20 cellular contexts compared by ENCODE assay signal in the genomic region with DNA sequence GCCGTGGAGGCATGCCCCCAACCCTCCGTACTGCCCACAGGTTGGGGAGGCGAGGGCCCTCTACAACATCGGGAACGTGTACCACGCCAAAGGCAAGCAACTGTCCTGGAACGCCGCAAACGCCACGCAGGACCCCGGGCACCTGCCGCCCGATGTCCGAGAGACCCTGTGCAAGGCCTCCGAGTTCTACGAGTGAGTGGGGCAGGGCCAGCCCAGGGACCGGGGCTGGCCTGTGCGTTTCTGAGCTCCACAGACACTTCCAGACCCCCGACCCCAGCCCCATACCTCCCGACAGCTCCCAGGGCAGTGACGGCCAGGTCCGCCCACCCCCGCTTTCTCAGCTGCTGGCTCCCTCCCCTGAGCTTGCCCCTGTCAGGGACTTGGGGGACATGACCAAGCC. TPM values are rescaled to one million over a fixed set of nuclear protein-coding genes. Genes with fewer than 3 reads are reported as not detected.
DNase-seq lines count a peak whose midpoint lies in the region; ATAC-seq and TF ChIP-seq lines count a peak whose summit lies in the region.
"Had no signal": no experiment of that assay in that cellular context is flagged by ENCODE, and none has a peak within 500 bp of the region (broad histone marks: within the 10 kb centered on the region; RNA-seq: fewer than 3 reads in every experiment).

No MANE protein-coding gene starts in this region.

- H3K14ac ChIP-seq in IMR-90 (replicated peaks; ENCODE audit: low read depth, low read length) = no peak overlapping the region
- no peak overlapping the region for H3K14ac ChIP-seq in neuronal stem cell (ENCODE audit: low read length)

- peaks cover 5 to 76% of the 10 kb centered on the region in 2 experiments for H3K79me1 ChIP-seq in IMR-90 (ENCODE audit: low read depth in 1 of 2, low read length in 2 of 2)
- H3K79me1 ChIP-seq in neuronal stem cell (ENCODE audit: low read depth, low read length) = peaks cover 27% of the 10 kb centered on the region

- no peaks in the 10 kb centered on the region for H3K9me3 ChIP-seq in IMR-90 (ENCODE audit: control insufficient read depth, insufficient read depth, low read length)
- no peaks in the 10 kb centered on the region for H3K9me3 ChIP-seq in WERI-Rb-1 (ENCODE audit: severe bottlenecking)
- no peaks in the 10 kb centered on the region for H3K9me3 ChIP-seq in neuronal stem cell (replicated peaks in 1 of 2; ENCODE audit: control insufficient read depth in 2 of 2, insufficient read depth in 1 of 2, low read depth in 1 of 2, low read length in 2 of 2)
- H3K9me3 ChIP-seq: BE2C; BLaER1 treated with 17β-estradiol and CSF1 and Interleukin-3, amounts not matched to agents 10 nM and 100 nM; Caco-2 had no signal

- 96% methylated on average over 20 of the region's 23 CpGs; no CpG with 5 or more reads in 1 of the 2 experiments for WGBS in IMR-90 (ENCODE audit: extremely low coverage in 2 of 2, insufficient read length in 1 of 2), 2 experiments
- WGBS in neuronal stem cell (ENCODE audit: extremely low coverage in 2 of 2, insufficient read length in 2 of 2, insufficient replicate concordance in 1 of 2), 2 donors = no CpG with 5 or more reads among the region's 23 CpGs

- in situ Hi-C loops in IMR-90 (cut with MboI; ENCODE audit: low sequenced_read_pairs) = no loop called here

- no peak overlapping the region for H2BK12ac ChIP-seq in neuronal stem cell (ENCODE audit: low read length)

- no peak overlapping the region for H3K56ac ChIP-seq in IMR-90 (ENCODE audit: extremely low read depth, insufficient read depth, low read length)

- H2BK20ac ChIP-seq in IMR-90 (ENCODE audit: low read depth, low read length) = no peak overlapping the region

- H3K23ac ChIP-seq in IMR-90 (ENCODE audit: low read depth, low read length) = no peak overlapping the region
- H3K23ac ChIP-seq in neuronal stem cell (ENCODE audit: low read depth, low read length, poor library complexity) = no peak overlapping the region

- peak overlapping the region; percentile 74 for H2AK9ac ChIP-seq in IMR-90 (replicated peaks; ENCODE audit: low read depth, low read length, poor library complexity)

- H3K4me2 ChIP-seq in IMR-90 (ENCODE audit: low read depth, low read length) (no peak overlapping the region), neuronal stem cell (ENCODE audit: insufficient read depth, low read length, poor library complexity, severe bottlenecking) (no peak overlapping the region)

- POLR2A ChIA-PET in IMR-90 (lab: Charles Lee; ENCODE audit: unreplicated experiment) = no interaction called here

- H3K27ac ChIP-seq in IMR-90 (ENCODE audit: insufficient read depth, low read length) = no peak overlapping the region
- peak overlapping the region; percentile 59 for H3K27ac ChIP-seq in WERI-Rb-1
- no peak overlapping the region for H3K27ac ChIP-seq in neuronal stem cell (replicated peaks; ENCODE audit: low read length)
- H3K27ac ChIP-seq in substantia nigra (ENCODE audit: low read depth, low read length, poor library complexity, severe bottlenecking) = no peak overlapping the region
- H3K27ac ChIP-seq: C4-2B had no signal

- no peak overlapping the region for H3K18ac ChIP-seq in IMR-90 (ENCODE audit: low read depth, low read length)
- no peak overlapping the region for H3K18ac ChIP-seq in neuronal stem cell (ENCODE audit: low read length)

- peaks cover 15% of the 10 kb centered on the region for H3K4me1 ChIP-seq in IMR-90 (ENCODE audit: control insufficient read depth, insufficient read depth, low read length)
- peaks cover 0 to 2% of the 10 kb centered on the region in 2 donors for H3K4me1 ChIP-seq in neuronal stem cell (ENCODE audit: control insufficient read depth in 2 of 2, insufficient read depth in 1 of 2, low read depth in 1 of 2, low read length in 2 of 2)
- H3K4me1 ChIP-seq: BE2C, Caco-2 had no signal

- ATAC-seq in IMR-90 (ENCODE audit: low read depth) (no peak), HG03571 (IDR thresholded peaks at IDR 0.05; ENCODE audit: unreplicated experiment) (no peak), GM21723 (IDR thresholded peaks at IDR 0.05; ENCODE audit: unreplicated experiment) (no peak), GM18909 (IDR thresholded peaks at IDR 0.05; ENCODE audit: poor library complexity, unreplicated experiment) (no peak)
- ATAC-seq: CD8-positive, alpha-beta T cell had no signal

- H2BK120ac ChIP-seq in IMR-90 (ENCODE audit: low read depth, low read length) = no peak overlapping the region
- no peak overlapping the region for H2BK120ac ChIP-seq in neuronal stem cell (ENCODE audit: low read depth, low read length)

- H4K91ac ChIP-seq in IMR-90 (ENCODE audit: insufficient read depth, low read depth, low read length) = no peak overlapping the region
- H4K91ac ChIP-seq in neuronal stem cell (ENCODE audit: low read depth, low read length, poor library complexity) = no peak overlapping the region

- intact Hi-C loops in IMR-90 (cut with micrococcal nuclease) = no loop called here

- CTCF ChIA-PET in IMR-90 (lab: Yijun Ruan, JAX) = no interaction called here

- H2BK15ac ChIP-seq in IMR-90 (ENCODE audit: low read depth, low read length) = no peak overlapping the region
- no peak overlapping the region for H2BK15ac ChIP-seq in neuronal stem cell (ENCODE audit: low read length)

- dilution Hi-C loops in IMR-90 (cut with HindIII; ENCODE audit: low sequenced_read_pairs, unreplicated experiment) = no loop called here

- H2AFZ ChIP-seq in IMR-90 (replicated peaks; ENCODE audit: low read length, poor library complexity) = no peak overlapping the region
- no peak overlapping the region for H2AFZ ChIP-seq in neuronal stem cell (ENCODE audit: low read length)

- H2AK5ac ChIP-seq in IMR-90 (ENCODE audit: low read depth, low read length) = no peak overlapping the region
- no peak overlapping the region for H2AK5ac ChIP-seq in neuronal stem cell (ENCODE audit: low read depth, low read length)

- H2BK5ac ChIP-seq in IMR-90 (ENCODE audit: low read depth, low read length, poor library complexity, severe bottlenecking) (no peak overlapping the region), neuronal stem cell (ENCODE audit: low read length) (no peak overlapping the region)

- no peak for DNase-seq in IMR-90
- no peak for DNase-seq in WERI-Rb-1
- DNase-seq in neuronal stem cell (ENCODE audit: low spot score) = no peak
- no peak for DNase-seq in substantia nigra (lab: John Stamatoyannopoulos, UW)
- DNase-seq: 8988T; ACHN; BE2C; Caco-2; Calu3; CD4-positive, alpha-beta T cell; CD8-positive, alpha-beta T cell; DMS79 treated with DMSO at 0.1 percent for 48 hours; GF-D8 had no signal

- peaks cover 84% of the 10 kb centered on the region for H4K20me1 ChIP-seq in IMR-90 (ENCODE audit: insufficient read depth, low read length)

- H4K8ac ChIP-seq in IMR-90 (ENCODE audit: low read depth in 2 of 2, low read length in 2 of 2) = no peak overlapping the region
- H4K8ac ChIP-seq in neuronal stem cell (ENCODE audit: low read depth, low read length) = no peak overlapping the region

- no peak for TF ChIP-seq RAD21 in IMR-90 (IDR thresholded peaks at IDR 0.05; ENCODE audit: low read length)

- H3K36me3 ChIP-seq in IMR-90 (ENCODE audit: control insufficient read depth, insufficient read depth, low read length) (peaks cover 86% of the 10 kb centered on the region), WERI-Rb-1 (peaks cover 88% of the 10 kb centered on the region), neuronal stem cell (replicated peaks in 1 of 2; ENCODE audit: control insufficient read depth in 2 of 2, insufficient read depth in 2 of 2, low read length in 2 of 2) (peaks cover 31 to 73% of the 10 kb centered on the region in 2 donors)

- H3K4me3 ChIP-seq in IMR-90 (ENCODE audit: insufficient read depth, low read depth, low read length) (no peak overlapping the region), WERI-Rb-1 (ENCODE audit: low read depth, low read length) (no peak overlapping the region), neuronal stem cell (ENCODE audit: low read length in 2 of 2) (no peak overlapping the region)
- H3K4me3 ChIP-seq: BLaER1 treated with 17β-estradiol and CSF1 and Interleukin-3, amounts not matched to agents 10 nM and 100 nM had no signal

- H3K27me3 ChIP-seq in IMR-90 (ENCODE audit: control insufficient read depth, insufficient read depth, low read length) (no peaks in the 10 kb centered on the region), WERI-Rb-1 (ENCODE audit: insufficient read depth, low read depth, severe bottlenecking) (no peaks in the 10 kb centered on the region), neuronal stem cell (ENCODE audit: control insufficient read depth in 3 of 3, insufficient read depth in 3 of 3, low read depth in 1 of 3, low read length in 3 of 3) (no peaks in the 10 kb centered on the region)
- H3K27me3 ChIP-seq: BE2C; BLaER1 treated with 17β-estradiol and CSF1 and Interleukin-3, amounts not matched to agents 10 nM and 100 nM had no signal

- no peak overlapping the region for H3K4ac ChIP-seq in IMR-90 (ENCODE audit: low read depth, low read length)
- no peak overlapping the region for H3K4ac ChIP-seq in neuronal stem cell (ENCODE audit: low read length)

- TF ChIP-seq POLR2A in IMR-90 (IDR thresholded peaks at IDR 0.05; ENCODE audit: low read depth, low read length) = no peak

- no peak overlapping the region for H3K9ac ChIP-seq in IMR-90 (ENCODE audit: low read depth, low read length)
- H3K9ac ChIP-seq in neuronal stem cell (ENCODE audit: low read depth, low read length, poor library complexity) = peak overlapping the region; percentile 44

- H4K5ac ChIP-seq in IMR-90 (ENCODE audit: low read depth, low read length) = no peak overlapping the region

- TF ChIP-seq CTCF in IMR-90 (conservative IDR thresholded peaks at IDR 0.05; ENCODE audit: low read depth, low read length) (no peak), WERI-Rb-1 (IDR thresholded peaks at IDR 0.05; ENCODE audit: low read depth, low read length) (no peak)

- peaks cover 6% of the 10 kb centered on the region; the same call in 1 of the 2 replicates for H3K9me1 ChIP-seq in IMR-90 (ENCODE audit: insufficient read depth, low read length)

- no TSS peak for BruUV-seq in IMR-90 (replicated peaks; lab: Mats Ljungman, UMichigan)

RNA-seq across cellular contexts. Expression of a gene that starts 9.5 kb away (rescaled TPM):
- 28.7 and 29.7 TPM in 2 replicates for total RNA-seq in IMR-90 (2012; rRNA removed)
- 71.2 and 91.4 TPM in 2 replicates for polyA plus RNA-seq in IMR-90 (2012; rRNA removed)
- 45.5 and 87.8 TPM in 2 replicates for polyA plus RNA-seq in IMR-90 (2012; cell fraction: cytosol; rRNA removed)
- 297 and 693 TPM in 2 replicates for polyA plus RNA-seq in IMR-90 (2012; cell fraction: nucleus; rRNA removed; ENCODE audit: low replicate concordance)
- polyA plus RNA-seq in neuronal stem cell (2013, experiment 1 of 2) = 37.4 TPM
- 37.2 TPM for polyA plus RNA-seq in neuronal stem cell (2013, experiment 2 of 2)

RNA-seq across cellular contexts. Expression of a gene that starts 26.7 kb away (rescaled TPM):
- 2.0 and 6.1 TPM in 2 replicates for total RNA-seq in IMR-90 (2012; rRNA removed)
- 11.4 and 20.3 TPM in 2 replicates for polyA plus RNA-seq in IMR-90 (2012; rRNA removed)
- polyA plus RNA-seq in IMR-90 (2012; cell fraction: cytosol; rRNA removed) = 19.7 and 40.1 TPM in 2 replicates
- polyA plus RNA-seq in IMR-90 (2012; cell fraction: nucleus; rRNA removed; ENCODE audit: low replicate concordance) = 8.7 and 31.6 TPM in 2 replicates
- polyA plus RNA-seq in neuronal stem cell (2013, experiment 1 of 2) = 6.7 TPM
- 6.9 TPM for polyA plus RNA-seq in neuronal stem cell (2013, experiment 2 of 2)

RNA-seq across cellular contexts. Expression of a gene that starts 33.0 kb away (rescaled TPM):
- total RNA-seq in IMR-90 (2012; rRNA removed) = not detected in 2 replicates
- polyA plus RNA-seq in IMR-90 (2012; rRNA removed) = not detected in 2 replicates
- polyA plus RNA-seq in IMR-90 (2012; cell fraction: cytosol; rRNA removed) = not detected in 2 replicates
- polyA plus RNA-seq in IMR-90 (2012; cell fraction: nucleus; rRNA removed; ENCODE audit: low replicate concordance) = not detected in 2 replicates
- 0.08 TPM for polyA plus RNA-seq in neuronal stem cell (2013, experiment 1 of 2)
- 0.08 TPM for polyA plus RNA-seq in neuronal stem cell (2013, experiment 2 of 2)
- total RNA-seq: A673; CD4-positive, alpha-beta T cell had no signal
- polyA plus RNA-seq: AG04450 had no signal

RNA-seq across cellular contexts. Expression of a gene that starts 36.6 kb away (rescaled TPM):
- total RNA-seq in IMR-90 (2012; rRNA removed) = 0.36 and 1.1 TPM in 2 replicates
- 1.5 and 1.9 TPM in 2 replicates for polyA plus RNA-seq in IMR-90 (2012; rRNA removed)
- polyA plus RNA-seq in IMR-90 (2012; cell fraction: cytosol; rRNA removed) = 0.47 and 1.0 TPM in 2 replicates
- polyA plus RNA-seq in IMR-90 (2012; cell fraction: nucleus; rRNA removed; ENCODE audit: low replicate concordance) = 9.8 and 17.9 TPM in 2 replicates
- polyA plus RNA-seq in neuronal stem cell (2013, experiment 1 of 2) = 0.14 TPM
- polyA plus RNA-seq in neuronal stem cell (2013, experiment 2 of 2) = 0.17 TPM
